Comparison of ENCODE assay signal across 23 cellular contexts in genomic region chr3:135325096-135325495, GRCh38.
DNase-seq lines count a peak whose midpoint lies in the region; ATAC-seq lines count a peak whose summit lies in the region.
"Had no signal": no experiment of that assay in that cellular context is flagged by ENCODE, and none has a peak within 500 bp of the region (broad histone marks: within the 10 kb centered on the region; RNA-seq: fewer than 3 reads in every experiment).

No MANE protein-coding gene starts in this region.

- no peaks in the 10 kb centered on the region for H3K9me3 Mint-ChIP-seq in activated CD4-positive, alpha-beta T cell treated with anti-CD3 and anti-CD28 coated beads, Interleukin-2, amount 10 ng/mL, durations not matched to agents 24 days and 14 days
- H3K9me3 Mint-ChIP-seq in activated T-helper 2 cell treated with anti-CD3 and anti-CD28 coated beads, Interferon-gamma antibody, Interleukin-2, Interleukin-4, amounts not matched to agents 10 μg/mL and 5 μg/mL and 100 μg/mL, durations not matched to agents 14 hours and 24 hours and 36 hours = no peaks in the 10 kb centered on the region
- H3K9me3 Mint-ChIP-seq: neural progenitor cell; T-helper 1 cell treated with Interleukin-12 subunit alpha and Interleukin-12 subunit beta and Interleukin-4 antibody, amounts not matched to agents 30 μg/mL and 1 μg/mL, for 36 hours had no signal

- no peaks in the 10 kb centered on the region for H3K4me1 Mint-ChIP-seq in activated CD4-positive, alpha-beta T cell treated with anti-CD3 and anti-CD28 coated beads, Interleukin-2, amount 10 ng/mL, durations not matched to agents 24 days and 14 days
- H3K4me1 Mint-ChIP-seq in activated T-helper 2 cell treated with anti-CD3 and anti-CD28 coated beads, Interferon-gamma antibody, Interleukin-2, Interleukin-4, amounts not matched to agents 10 μg/mL and 5 μg/mL and 100 μg/mL, durations not matched to agents 14 hours and 24 hours and 36 hours (ENCODE audit: low read depth) = no peaks in the 10 kb centered on the region
- H3K4me1 Mint-ChIP-seq: activated CD8-positive, alpha-beta memory T cell treated with anti-CD3 and anti-CD28 coated beads, Interleukin-2, amount 10 ng/mL, durations not matched to agents 7 days and 5 days; activated naive CD4-positive, alpha-beta T cell treated with anti-CD3 and anti-CD28 coated beads, Interleukin-2, amount 50 U/mL, for 24 hours; central memory CD8-positive, alpha-beta T cell had no signal

- H3K27ac Mint-ChIP-seq in activated CD4-positive, alpha-beta T cell treated with anti-CD3 and anti-CD28 coated beads, Interleukin-2, amount 10 ng/mL, durations not matched to agents 24 days and 14 days = no peak overlapping the region
- H3K27ac Mint-ChIP-seq in activated T-helper 2 cell treated with anti-CD3 and anti-CD28 coated beads, Interferon-gamma antibody, Interleukin-2, Interleukin-4, amounts not matched to agents 10 μg/mL and 5 μg/mL and 100 μg/mL, durations not matched to agents 14 hours and 24 hours and 36 hours = no peak overlapping the region
- H3K27ac Mint-ChIP-seq: activated CD8-positive, alpha-beta memory T cell treated with anti-CD3 and anti-CD28 coated beads, Interleukin-2, amount 10 ng/mL, durations not matched to agents 7 days and 5 days; neural progenitor cell; T-helper 1 cell treated with Interleukin-12 subunit alpha and Interleukin-12 subunit beta and Interleukin-4 antibody, amounts not matched to agents 30 μg/mL and 1 μg/mL, for 36 hours had no signal

- no peak overlapping the region for H3K4me3 Mint-ChIP-seq in activated CD4-positive, alpha-beta T cell treated with anti-CD3 and anti-CD28 coated beads, Interleukin-2, amount 10 ng/mL, durations not matched to agents 24 days and 14 days
- no peak overlapping the region for H3K4me3 Mint-ChIP-seq in activated T-helper 2 cell treated with anti-CD3 and anti-CD28 coated beads, Interferon-gamma antibody, Interleukin-2, Interleukin-4, amounts not matched to agents 10 μg/mL and 5 μg/mL and 100 μg/mL, durations not matched to agents 14 hours and 24 hours and 36 hours (ENCODE audit: low read depth)
- H3K4me3 Mint-ChIP-seq: activated CD8-positive, alpha-beta memory T cell treated with anti-CD3 and anti-CD28 coated beads, Interleukin-2, amount 10 ng/mL, durations not matched to agents 7 days and 5 days; activated naive CD4-positive, alpha-beta T cell treated with anti-CD3 and anti-CD28 coated beads, Interleukin-2, amount 50 U/mL, for 24 hours; central memory CD8-positive, alpha-beta T cell; neural progenitor cell; T-helper 1 cell treated with Interleukin-12 subunit alpha and Interleukin-12 subunit beta and Interleukin-4 antibody, amounts not matched to agents 30 μg/mL and 1 μg/mL, for 36 hours had no signal

- DNase-seq in NCI-H1417 (lab: John Stamatoyannopoulos, UW) = peak in 2 of 3 experiments; percentile 25 to 56
- no peak for DNase-seq in NCI-H1417 treated with DMSO at 0.1 percent for 48 hours (lab: John Stamatoyannopoulos, UW)
- peak; percentile 2 for DNase-seq in LoVo (ENCODE audit: low spot score)
- DNase-seq in NCI-H345 (lab: John Stamatoyannopoulos, UW) = peak; percentile 79
- peak; percentile 22 for DNase-seq in kidney tubule cell (ENCODE audit: low spot score)
- DNase-seq in activated CD4-positive, alpha-beta T cell treated with anti-CD3 and anti-CD28 coated beads, Interleukin-2, amount 10 ng/mL, durations not matched to agents 24 days and 14 days = no peak
- no peak for DNase-seq in activated T-helper 2 cell treated with anti-CD3 and anti-CD28 coated beads, Interferon-gamma antibody, Interleukin-2, Interleukin-4, amounts not matched to agents 10 μg/mL and 5 μg/mL and 100 μg/mL, durations not matched to agents 14 hours and 24 hours and 36 hours (ENCODE audit: low spot score)
- DNase-seq: activated CD4-positive, alpha-beta T cell treated with anti-CD3 and anti-CD28 coated beads for 4 hours; activated CD8-positive, alpha-beta memory T cell treated with anti-CD3 and anti-CD28 coated beads, Interleukin-2, amount 10 ng/mL, durations not matched to agents 7 days and 5 days; aorta; foreskin fibroblast; GOT3; NK-92 treated with Interleukin-12 subunit alpha and Interleukin-12 subunit beta, amount 100 ng/mL, for 24 hours; posterior cingulate gyrus; stimulated activated CD4-positive, alpha-beta T cell treated with anti-CD3 and anti-CD28 coated beads, Interleukin-15, amount 100 ng/mL, for 24 hours; upper lobe of left lung had no signal

- intact Hi-C loops in activated CD4-positive, alpha-beta T cell treated with anti-CD3 and anti-CD28 coated beads, Interleukin-2, amount 10 ng/mL, durations not matched to agents 24 days and 14 days (cut with micrococcal nuclease) = no loop called here
- intact Hi-C loops in activated T-helper 2 cell treated with anti-CD3 and anti-CD28 coated beads, Interferon-gamma antibody, Interleukin-2, Interleukin-4, amounts not matched to agents 10 μg/mL and 5 μg/mL and 100 μg/mL, durations not matched to agents 14 hours and 24 hours and 36 hours (cut with micrococcal nuclease) = no loop called here

- no peaks in the 10 kb centered on the region for H3K36me3 Mint-ChIP-seq in activated CD4-positive, alpha-beta T cell treated with anti-CD3 and anti-CD28 coated beads, Interleukin-2, amount 10 ng/mL, durations not matched to agents 24 days and 14 days (ENCODE audit: low read depth)
- H3K36me3 Mint-ChIP-seq in activated T-helper 2 cell treated with anti-CD3 and anti-CD28 coated beads, Interferon-gamma antibody, Interleukin-2, Interleukin-4, amounts not matched to agents 10 μg/mL and 5 μg/mL and 100 μg/mL, durations not matched to agents 14 hours and 24 hours and 36 hours (ENCODE audit: low read depth) = no peaks in the 10 kb centered on the region
- H3K36me3 Mint-ChIP-seq: activated CD8-positive, alpha-beta memory T cell treated with anti-CD3 and anti-CD28 coated beads, Interleukin-2, amount 10 ng/mL, durations not matched to agents 7 days and 5 days; activated naive CD4-positive, alpha-beta T cell treated with anti-CD3 and anti-CD28 coated beads, Interleukin-2, amount 50 U/mL, for 24 hours; neural progenitor cell had no signal

- no peaks in the 10 kb centered on the region for H3K27me3 Mint-ChIP-seq in activated CD4-positive, alpha-beta T cell treated with anti-CD3 and anti-CD28 coated beads, Interleukin-2, amount 10 ng/mL, durations not matched to agents 24 days and 14 days
- H3K27me3 Mint-ChIP-seq in activated T-helper 2 cell treated with anti-CD3 and anti-CD28 coated beads, Interferon-gamma antibody, Interleukin-2, Interleukin-4, amounts not matched to agents 10 μg/mL and 5 μg/mL and 100 μg/mL, durations not matched to agents 14 hours and 24 hours and 36 hours (ENCODE audit: low read depth) = no peaks in the 10 kb centered on the region
- H3K27me3 Mint-ChIP-seq: activated CD8-positive, alpha-beta memory T cell treated with anti-CD3 and anti-CD28 coated beads, Interleukin-2, amount 10 ng/mL, durations not matched to agents 7 days and 5 days; activated naive CD4-positive, alpha-beta T cell treated with anti-CD3 and anti-CD28 coated beads, Interleukin-2, amount 50 U/mL, for 24 hours; central memory CD8-positive, alpha-beta T cell had no signal

- ATAC-seq in GM18909 (IDR thresholded peaks at IDR 0.05; ENCODE audit: poor library complexity, unreplicated experiment) = no peak
- ATAC-seq: activated CD8-positive, alpha-beta memory T cell treated with anti-CD3 and anti-CD28 coated beads, Interleukin-2, amount 10 ng/mL, durations not matched to agents 7 days and 5 days; HepG2; sciatic nerve had no signal

Comparison
In these comparisons a context has a peak if more than half of its experiments do, and no peak if none do; other contexts are left out.
1. DNase-seq: peak in NCI-H1417 (2 of 3), LoVo (single experiment), NCI-H345 (single experiment) and kidney tubule cell (single experiment); none in NCI-H1417 treated with DMSO at 0.1 percent for 48 hours (single experiment), activated CD4-positive, alpha-beta T cell treated with anti-CD3 and anti-CD28 coated beads, Interleukin-2, amount 10 ng/mL, durations not matched to agents 24 days and 14 days (single experiment) and activated T-helper 2 cell treated with anti-CD3 and anti-CD28 coated beads, Interferon-gamma antibody, Interleukin-2, Interleukin-4, amounts not matched to agents 10 μg/mL and 5 μg/mL and 100 μg/mL, durations not matched to agents 14 hours and 24 hours and 36 hours (single experiment).